Comparison of ENCODE assay signal across 2 cellular contexts in genomic region chr2:119253760-119254600, GRCh38.
TF ChIP-seq lines count a peak whose summit lies in the region.

No MANE protein-coding gene starts in this region.

TF ChIP-seq in HCT116, 20 proteins besides CTCF, POLR2A, EP300 and RAD21:
- TF ChIP-seq JUND (IDR thresholded peaks at IDR 0.05) (no peak), EZH2 (IDR thresholded peaks at IDR 0.05) (no peak), SRF (IDR thresholded peaks at IDR 0.05; ENCODE audit: low read depth) (no peak), ATF3 (IDR thresholded peaks at IDR 0.05) (no peak), FOSL1 (IDR thresholded peaks at IDR 0.05; ENCODE audit: low read depth) (no peak), YY1 (IDR thresholded peaks at IDR 0.05; ENCODE audit: extremely low read depth, insufficient replicate concordance, low read depth, low read length) (no peak), EGR1 (IDR thresholded peaks at IDR 0.05; ENCODE audit: low read depth) (no peak), CEBPB (IDR thresholded peaks at IDR 0.05; ENCODE audit: low read depth) (no peak), ELF1 (IDR thresholded peaks at IDR 0.05; ENCODE audit: borderline replicate concordance, low read depth) (no peak), CBX3 (IDR thresholded peaks at IDR 0.05; ENCODE audit: low read depth) (no peak), TCF7L2 (IDR thresholded peaks at IDR 0.05; ENCODE audit: borderline replicate concordance, extremely low read depth, insufficient read depth, insufficient read length) (no peak)

TF ChIP-seq in WTC11, 78 proteins besides CTCF, POLR2A, EP300 and RAD21:
- TF ChIP-seq ERG (CRISPR knock-in tag; IDR thresholded peaks at IDR 0.05) (no peak), ETV6 (CRISPR knock-in tag; IDR thresholded peaks at IDR 0.05) (no peak), SMAD3 (CRISPR knock-in tag; IDR thresholded peaks at IDR 0.05; ENCODE audit: borderline replicate concordance) (no peak), MAX (CRISPR knock-in tag; IDR thresholded peaks at IDR 0.05) (no peak), PREB (CRISPR knock-in tag; IDR thresholded peaks at IDR 0.05; ENCODE audit: borderline replicate concordance) (no peak), CBFB (CRISPR knock-in tag; IDR thresholded peaks at IDR 0.05; ENCODE audit: low read depth) (no peak), RORB (CRISPR knock-in tag; IDR thresholded peaks at IDR 0.05) (no peak), GABPB1 (CRISPR knock-in tag; IDR thresholded peaks at IDR 0.05) (no peak), ZNF396 (CRISPR knock-in tag; IDR thresholded peaks at IDR 0.05; ENCODE audit: borderline replicate concordance) (no peak), MXD4 (CRISPR knock-in tag; IDR thresholded peaks at IDR 0.05; ENCODE audit: borderline replicate concordance) (no peak), TEAD4 (CRISPR knock-in tag; IDR thresholded peaks at IDR 0.05) (no peak), ZNF232 (CRISPR knock-in tag; IDR thresholded peaks at IDR 0.05) (no peak), ESRRA (CRISPR knock-in tag; IDR thresholded peaks at IDR 0.05; ENCODE audit: borderline replicate concordance) (no peak)
- TF ChIP-seq, protein P1, sequence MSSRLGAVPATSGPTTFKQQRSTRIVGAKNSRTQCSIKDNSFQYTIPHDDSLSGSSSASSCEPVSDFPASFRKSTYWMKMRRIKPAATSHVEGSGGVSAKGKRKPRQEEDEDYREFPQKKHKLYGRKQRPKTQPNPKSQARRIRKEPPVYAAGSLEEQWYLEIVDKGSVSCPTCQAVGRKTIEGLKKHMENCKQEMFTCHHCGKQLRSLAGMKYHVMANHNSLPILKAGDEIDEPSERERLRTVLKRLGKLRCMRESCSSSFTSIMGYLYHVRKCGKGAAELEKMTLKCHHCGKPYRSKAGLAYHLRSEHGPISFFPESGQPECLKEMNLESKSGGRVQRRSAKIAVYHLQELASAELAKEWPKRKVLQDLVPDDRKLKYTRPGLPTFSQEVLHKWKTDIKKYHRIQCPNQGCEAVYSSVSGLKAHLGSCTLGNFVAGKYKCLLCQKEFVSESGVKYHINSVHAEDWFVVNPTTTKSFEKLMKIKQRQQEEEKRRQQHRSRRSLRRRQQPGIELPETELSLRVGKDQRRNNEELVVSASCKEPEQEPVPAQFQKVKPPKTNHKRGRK (CRISPR knock-in tag; IDR thresholded peaks at IDR 0.05; ENCODE audit: borderline replicate concordance), result no peak
